ENCODE assay signal across 1 cellular context in genomic region chr17:58517928-58518609, GRCh38.
TF ChIP-seq lines count a peak whose summit lies in the region.

No MANE protein-coding gene starts in this region.

TF ChIP-seq in K562, 482 proteins besides CTCF, POLR2A, EP300 and RAD21 (continued from another document):
- TF ChIP-seq, protein P1, sequence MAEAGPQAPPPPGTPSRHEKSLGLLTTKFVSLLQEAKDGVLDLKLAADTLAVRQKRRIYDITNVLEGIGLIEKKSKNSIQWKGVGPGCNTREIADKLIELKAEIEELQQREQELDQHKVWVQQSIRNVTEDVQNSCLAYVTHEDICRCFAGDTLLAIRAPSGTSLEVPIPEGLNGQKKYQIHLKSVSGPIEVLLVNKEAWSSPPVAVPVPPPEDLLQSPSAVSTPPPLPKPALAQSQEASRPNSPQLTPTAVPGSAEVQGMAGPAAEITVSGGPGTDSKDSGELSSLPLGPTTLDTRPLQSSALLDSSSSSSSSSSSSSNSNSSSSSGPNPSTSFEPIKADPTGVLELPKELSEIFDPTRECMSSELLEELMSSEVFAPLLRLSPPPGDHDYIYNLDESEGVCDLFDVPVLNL (CRISPR knock-in tag; IDR thresholded peaks at IDR 0.05; ENCODE audit: low read depth) = no peak
- TF ChIP-seq MTA3 (IDR thresholded peaks at IDR 0.05; ENCODE audit: borderline replicate concordance) = peak; percentile 63; the same call in 1 of the 2 replicates
- peak; percentile 80 for TF ChIP-seq HNRNPLL (IDR thresholded peaks at IDR 0.05; ENCODE audit: low read depth, low read length, poor library complexity, severe bottlenecking)
- TF ChIP-seq KAT7 (CRISPR knock-in tag; IDR thresholded peaks at IDR 0.05; ENCODE audit: borderline replicate concordance) = no peak
- TF ChIP-seq GMEB1 (CRISPR knock-in tag; IDR thresholded peaks at IDR 0.05) = peak; percentile 44; the same call in 1 of the 2 replicates
- peak; percentile 49; the same call in 1 of the 2 replicates for TF ChIP-seq REST (CRISPR knock-in tag; IDR thresholded peaks at IDR 0.05; ENCODE audit: low read depth)
